8 cellular contexts compared by ENCODE assay signal in the genomic region with DNA sequence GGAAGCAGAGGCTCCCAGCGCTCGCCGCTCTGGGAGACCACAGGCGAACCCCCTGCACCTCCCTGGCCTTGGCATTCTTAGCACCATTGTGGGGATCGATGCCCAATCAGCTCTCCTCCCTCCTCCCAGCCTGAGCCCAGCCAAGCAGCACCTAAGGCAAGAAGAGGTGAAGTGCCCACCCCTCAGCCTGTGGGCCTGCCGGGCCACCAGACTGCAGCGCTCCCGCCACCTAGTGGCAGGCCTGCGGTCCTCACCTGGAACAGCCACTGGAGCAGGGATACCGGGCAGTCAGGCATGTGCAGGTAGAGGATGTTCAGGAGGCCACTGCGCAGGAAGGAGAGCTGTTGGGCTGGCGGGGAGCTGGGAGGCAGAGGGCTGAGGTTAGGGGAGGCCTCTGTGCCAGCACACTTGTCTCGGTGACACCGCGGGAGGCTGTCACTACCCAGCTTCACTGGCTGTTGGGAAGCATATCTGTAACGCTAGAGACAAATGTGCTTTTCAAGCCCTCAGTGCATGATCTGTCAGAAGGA. TPM values are rescaled to one million over a fixed set of nuclear protein-coding genes. Genes with fewer than 3 reads are reported as not detected.
A peak's percentile ranks its signal among the peaks of the same experiment; 100 is the strongest.
DNase-seq lines count a peak whose midpoint lies in the region; ATAC-seq and TF ChIP-seq lines count a peak whose summit lies in the region.

No MANE protein-coding gene starts in this region.

- H3F3A ChIP-seq in SU-DHL-6 (ENCODE audit: insufficient read depth) = no peaks in the 10 kb centered on the region

- no peak overlapping the region for H3K4me3 ChIP-seq in SU-DHL-6 (ENCODE audit: insufficient read depth, low read length, poor library complexity, severe bottlenecking)
- no peak overlapping the region for H3K4me3 ChIP-seq in heart left ventricle
- no peak overlapping the region for H3K4me3 ChIP-seq in prostate gland
- H3K4me3 ChIP-seq in uterus = no peak overlapping the region

- 22 to 34% (median 26%) methylated on average over 9 to 16 of the region's 16 CpGs for WGBS in heart left ventricle, 4 donors
- WGBS in prostate gland = 23% methylated on average over 16 of the region's 16 CpGs

- H4K20me1 ChIP-seq in SU-DHL-6 (ENCODE audit: low read depth, low read length) = no peaks in the 10 kb centered on the region

- H3K9ac ChIP-seq in SU-DHL-6 (ENCODE audit: low read length) = no peak overlapping the region

- POLR2A ChIA-PET in activated naive CD8-positive, alpha-beta T cell treated with anti-CD3 and anti-CD28 coated beads, Interleukin-2, amount 10 ng/mL, durations not matched to agents 7 days and 5 days (lab: Charles Lee) = interaction anchor here (1.2 to 9.2 kb wide), 3 partner anchors 37 to 94 kb away, joined by 3 to 88 read pairs (median 20); partner anchors contain the start of genes ANKRD39 and SEMA4C

- peak; percentile 92 for TF ChIP-seq CTCF in SU-DHL-6 (IDR thresholded peaks at IDR 0.05; ENCODE audit: insufficient read depth, low read length, poor library complexity, severe bottlenecking)
- TF ChIP-seq CTCF in heart left ventricle (IDR thresholded peaks at IDR 0.05) = peak; percentile 85 to 98 (median 93)
- TF ChIP-seq CTCF in prostate gland (IDR thresholded peaks at IDR 0.05) = peak; percentile 91 to 97 (median 94)
- peak; percentile 91 to 97 (median 95) for TF ChIP-seq CTCF in uterus (IDR thresholded peaks at IDR 0.05)

- intact Hi-C loops in heart left ventricle (cut with DNase I) = loop anchor here in 9 of 10 donors (1.0 to 5.0 kb wide), 9 partner anchors 34 to 94 kb away; partner anchors contain the start of gene ANKRD39 (in 6 of the 9)
- intact Hi-C loops in prostate gland (cut with DNase I) = loop anchor here (2.0 to 10.0 kb wide), 3 partner anchors 44 to 416 kb away; partner anchors contain the start of genes ARID5A and KANSL3
- intact Hi-C loops in uterus (cut with DNase I; ENCODE audit: low total_unique reads) = loop anchor here (5.0 kb wide), 2 partner anchors 39 to 94 kb away; partner anchors contain the start of gene ANKRD39

- DNase-seq in SIG-M5 treated with dmso at 0.1 percent for 504 hours (lab: John Stamatoyannopoulos, UW; ENCODE audit: unreplicated experiment) = peak; percentile 61
- DNase-seq in SIG-M5 (lab: John Stamatoyannopoulos, UW) = no peak
- DNase-seq in NCI-H1092 (lab: John Stamatoyannopoulos, UW) = peak; percentile 48
- peak; percentile 86 for DNase-seq in activated naive CD8-positive, alpha-beta T cell treated with anti-CD3 and anti-CD28 coated beads, Interleukin-2, amount 10 ng/mL, durations not matched to agents 7 days and 5 days
- peak; percentile 72 to 89 (median 78) for DNase-seq in heart left ventricle
- peak; percentile 85 for DNase-seq in prostate gland (ENCODE audit: low spot score)
- peak; percentile 74 to 75 for DNase-seq in uterus

- H3K4me2 ChIP-seq in SU-DHL-6 (ENCODE audit: low read depth, low read length, poor library complexity, severe bottlenecking) = no peak overlapping the region

- H3K4me3 Mint-ChIP-seq in activated naive CD8-positive, alpha-beta T cell treated with anti-CD3 and anti-CD28 coated beads, Interleukin-2, amount 10 ng/mL, durations not matched to agents 7 days and 5 days = no peak overlapping the region

- no peaks in the 10 kb centered on the region for H3K9me2 ChIP-seq in SU-DHL-6 (replicated peaks; ENCODE audit: insufficient read depth, low read length)

- no peaks in the 10 kb centered on the region for H3K36me3 ChIP-seq in SU-DHL-6 (ENCODE audit: low read length)
- no peaks in the 10 kb centered on the region for H3K36me3 ChIP-seq in heart left ventricle
- H3K36me3 ChIP-seq in prostate gland = no peaks in the 10 kb centered on the region
- H3K36me3 ChIP-seq in uterus = no peaks in the 10 kb centered on the region

- no peak overlapping the region for H2AFZ ChIP-seq in SU-DHL-6 (ENCODE audit: low read depth, low read length, severe bottlenecking)

- no peaks in the 10 kb centered on the region for H3K36me3 Mint-ChIP-seq in activated naive CD8-positive, alpha-beta T cell treated with anti-CD3 and anti-CD28 coated beads, Interleukin-2, amount 10 ng/mL, durations not matched to agents 7 days and 5 days

- H3K4me1 ChIP-seq in heart left ventricle = peaks cover 0 to 41% (median 26%) of the 10 kb centered on the region in 12 donors
- peaks cover 7% of the 10 kb centered on the region for H3K4me1 ChIP-seq in prostate gland (replicated peaks)
- peaks cover 30 to 32% of the 10 kb centered on the region in 2 donors for H3K4me1 ChIP-seq in uterus

- H3K79me2 ChIP-seq in SU-DHL-6 (ENCODE audit: insufficient read depth, low read length) = no peaks in the 10 kb centered on the region

- no peaks in the 10 kb centered on the region for H3K9me3 Mint-ChIP-seq in activated naive CD8-positive, alpha-beta T cell treated with anti-CD3 and anti-CD28 coated beads, Interleukin-2, amount 10 ng/mL, durations not matched to agents 7 days and 5 days

- TF ChIP-seq POLR2A in heart left ventricle (IDR thresholded peaks at IDR 0.05) (no peak), prostate gland (IDR thresholded peaks at IDR 0.05) (no peak), uterus (IDR thresholded peaks at IDR 0.05) (no peak)

- H3K4me1 Mint-ChIP-seq in activated naive CD8-positive, alpha-beta T cell treated with anti-CD3 and anti-CD28 coated beads, Interleukin-2, amount 10 ng/mL, durations not matched to agents 7 days and 5 days = peaks cover 28% of the 10 kb centered on the region

- H3K27me3 ChIP-seq in SU-DHL-6 (ENCODE audit: low read length) (no peaks in the 10 kb centered on the region), heart left ventricle (no peaks in the 10 kb centered on the region), prostate gland (replicated peaks; ENCODE audit: insufficient read depth) (no peaks in the 10 kb centered on the region), uterus (no peaks in the 10 kb centered on the region)

- peaks cover 5% of the 10 kb centered on the region for H3K27me3 Mint-ChIP-seq in activated naive CD8-positive, alpha-beta T cell treated with anti-CD3 and anti-CD28 coated beads, Interleukin-2, amount 10 ng/mL, durations not matched to agents 7 days and 5 days

- no peaks in the 10 kb centered on the region for H3K9me3 ChIP-seq in SU-DHL-6 (ENCODE audit: insufficient read depth, low read length)
- no peaks in the 10 kb centered on the region for H3K9me3 ChIP-seq in heart left ventricle
- H3K9me3 ChIP-seq in prostate gland = no peaks in the 10 kb centered on the region
- H3K9me3 ChIP-seq in uterus = no peaks in the 10 kb centered on the region

- H3K27ac ChIP-seq in SU-DHL-6 (ENCODE audit: low read depth, low read length) (no peak overlapping the region), heart left ventricle (peak overlapping the region in 1 of 12 donors; percentile 71), prostate gland (peak overlapping the region; percentile 7 to 15), uterus (peak overlapping the region; percentile 79 to 89)

- ATAC-seq in activated naive CD8-positive, alpha-beta T cell treated with anti-CD3 and anti-CD28 coated beads, Interleukin-2, amount 10 ng/mL, durations not matched to agents 7 days and 5 days (ENCODE audit: low read depth) = peak; percentile 89
- ATAC-seq in heart left ventricle = peak; percentile 74 to 92 (median 85)

- H3K27ac Mint-ChIP-seq in activated naive CD8-positive, alpha-beta T cell treated with anti-CD3 and anti-CD28 coated beads, Interleukin-2, amount 10 ng/mL, durations not matched to agents 7 days and 5 days = peak overlapping the region; percentile 48

RNA-seq across cellular contexts. Expression of gene FAM178B, which starts 35.2 kb away (rescaled TPM):
- under 1 TPM; 0.75 to 0.94 TPM for total RNA-seq in activated naive CD8-positive, alpha-beta T cell treated with anti-CD3 and anti-CD28 coated beads, Interleukin-2, amount 10 ng/mL, durations not matched to agents 7 days and 5 days
- total RNA-seq in heart left ventricle (under 1 TPM in 4 of 9 donors, not detected in 5; 0.26 to 0.71 (median 0.50) TPM), prostate gland (10 to 100 TPM in 1 of 2 donors, not detected in 1; 13.9 TPM), uterus (1 to 10 TPM in 1 of 4 donors, not detected in 3; 2.2 TPM)
- polyA plus RNA-seq in heart left ventricle = under 1 TPM; 0.14 to 0.50 TPM
